Comparison of ENCODE assay signal across 8 cellular contexts in genomic region chr3:133926736-133927542, GRCh38. TPM values are rescaled to one million over a fixed set of nuclear protein-coding genes. Genes with fewer than 3 reads are reported as not detected.
DNase-seq lines count a peak whose midpoint lies in the region; ATAC-seq and TF ChIP-seq lines count a peak whose summit lies in the region.

No MANE protein-coding gene starts in this region.

- no peak for TF ChIP-seq POLR2A in sigmoid colon (IDR thresholded peaks at IDR 0.05)

- H3K36me3 ChIP-seq in cardiac muscle cell = no peaks in the 10 kb centered on the region
- H3K36me3 ChIP-seq in sigmoid colon = no peaks in the 10 kb centered on the region

- TF ChIP-seq CTCF in AG10803 (conservative IDR thresholded peaks at IDR 0.05; ENCODE audit: low read length) = 0 out of 2 replicates have a peak, but pooled peaks have one; percentile 4
- TF ChIP-seq CTCF in cardiac muscle cell (IDR thresholded peaks at IDR 0.05; ENCODE audit: low read depth, low read length) = no peak
- no peak for TF ChIP-seq CTCF in sigmoid colon (IDR thresholded peaks at IDR 0.05)

- peak; percentile 11 for ATAC-seq in GM19467 (IDR thresholded peaks at IDR 0.05; ENCODE audit: unreplicated experiment)

- WGBS in sigmoid colon, 2 donors = 26 to 33% methylated on average over 35 of the region's 35 CpGs

- no peaks in the 10 kb centered on the region for H3K4me1 ChIP-seq in cardiac muscle cell (ENCODE audit: low read depth)
- H3K4me1 ChIP-seq in sigmoid colon = peaks cover 0 to 14% (median 12%) of the 10 kb centered on the region in 4 donors

- TF ChIP-seq EP300 in sigmoid colon (IDR thresholded peaks at IDR 0.05) = no peak

- H3K27me3 ChIP-seq in cardiac muscle cell (peaks cover 24% of the 10 kb centered on the region), sigmoid colon (no peaks in the 10 kb centered on the region)

- peak overlapping the region; percentile 49 for H3K4me3 ChIP-seq in AG10803 (ENCODE audit: low read length)
- peak overlapping the region; percentile 46 for H3K4me3 ChIP-seq in cardiac muscle cell
- peak overlapping the region; percentile 29 to 60 (median 54) for H3K4me3 ChIP-seq in sigmoid colon

- H3K9me3 ChIP-seq in cardiac muscle cell (ENCODE audit: low read depth) = no peaks in the 10 kb centered on the region
- H3K9me3 ChIP-seq in sigmoid colon = no peaks in the 10 kb centered on the region

- intact Hi-C loops in sigmoid colon (cut with DNase I) = loop anchor here (1.0 to 10.0 kb wide), 3 partner anchors 108 to 1202 kb away; partner anchors contain the start of genes NPHP3 and TOPBP1

- in situ Hi-C loops in SK-MEL-5 (cut with HindIII; ENCODE audit: low pct_unique_long_range_greater_than_20kb, low sequenced_read_pairs) = no loop called here

- H3K27ac ChIP-seq in cardiac muscle cell (no peak overlapping the region), sigmoid colon (peak overlapping the region in 1 of 4 donors; percentile 26)

- no peak for DNase-seq in AG10803 (ENCODE audit: low read depth)
- DNase-seq in SK-MEL-5 (ENCODE audit: low read depth, low spot score) = peak; percentile 15
- peak in 1 of 2 donors; percentile 20 for DNase-seq in cardiac muscle cell (ENCODE audit: low read depth in 1 of 2, low spot score in 1 of 2)
- DNase-seq in sigmoid colon = no peak
- DNase-seq in stimulated activated CD4-positive, alpha-beta T cell treated with anti-CD3 and anti-CD28 coated beads, Interleukin-4, amount 100 ng/mL, for 4 hours = no peak
- DNase-seq in cerebellar cortex (ENCODE audit: low spot score) = no peak
- no peak for DNase-seq in DMS79 treated with DMSO at 0.1 percent for 48 hours (lab: John Stamatoyannopoulos, UW)

RNA-seq across cellular contexts. Expression of gene RAB6B, which starts 31.3 kb away (rescaled TPM):
- 4.0 and 5.2 TPM in 2 replicates for total RNA-seq in SK-MEL-5 (2014; rRNA removed; shearing (Covaris generic))
- 34.5 and 39.4 TPM in 2 replicates for polyA plus RNA-seq in SK-MEL-5 (2015; cell fraction: cytosol; rRNA removed)
- polyA plus RNA-seq in SK-MEL-5 (2015; cell fraction: nucleus; rRNA removed) = 23.4 and 24.2 TPM in 2 replicates
- 2.4 and 2.6 TPM in 2 replicates for total RNA-seq in cardiac muscle cell
- polyA plus RNA-seq in cardiac muscle cell = 3.0 TPM in 2 replicates
- 1 to 10 TPM; 4.3 to 8.0 (median 5.5) TPM for total RNA-seq in sigmoid colon
- 10 to 100 TPM in 1 of 3 donors, 1 to 10 TPM in 1, under 1 TPM in 1; 0.60 to 19.7 (median 5.1) TPM for polyA plus RNA-seq in sigmoid colon
